In genomic region chr12:89451876-89452275, GRCh38 we compare ENCODE assay signal across 10 cellular contexts.
DNase-seq lines count a peak whose midpoint lies in the region; ATAC-seq, FAIRE-seq and TF ChIP-seq lines count a peak whose summit lies in the region.
"Had no signal": no experiment of that assay in that cellular context is flagged by ENCODE, and none has a peak within 500 bp of the region (broad histone marks: within the 10 kb centered on the region; RNA-seq: fewer than 3 reads in every experiment).

No MANE protein-coding gene starts in this region.

- ATAC-seq in Right ventricle myocardium inferior = peak; percentile 76
- ATAC-seq in aorta (ENCODE audit: low FRiP score) = peak; percentile 76

- peak; percentile 15 for TF ChIP-seq POLR2A in endothelial cell of umbilical vein (IDR thresholded peaks at IDR 0.05; ENCODE audit: low read depth, low read length)

- POLR2A ChIA-PET in endothelial cell of umbilical vein (lab: Charles Lee) (interaction anchor here (0.9 to 2.4 kb wide), 5 partner anchors 12 to 105 kb away, joined by 3 to 34 read pairs (median 9); partner anchors contain the start of gene DUSP6), PC-9 (lab: Charles Lee; ENCODE audit: unreplicated experiment) (no interaction called here)

- no peaks in the 10 kb centered on the region; the same call in 1 of the 2 replicates for H3K9me2 ChIP-seq in PC-9 (ENCODE audit: insufficient read depth)

- H3K4me2 ChIP-seq in endothelial cell of umbilical vein (ENCODE audit: insufficient read depth, low read length) (peak overlapping the region; percentile 59), PC-9 (no peak overlapping the region)

- H3K4me1 Mint-ChIP-seq in mesothelial cell of epicardium = peaks cover 41% of the 10 kb centered on the region

- H3K27me3 ChIP-seq in endothelial cell of umbilical vein (ENCODE audit: control insufficient read depth in 2 of 2, insufficient read depth in 2 of 2, low read length in 2 of 2) (no peaks in the 10 kb centered on the region), aorta (ENCODE audit: control insufficient read depth in 1 of 2, insufficient read depth in 2 of 2, low read length in 1 of 2) (no peaks in the 10 kb centered on the region), PC-9 (ENCODE audit: insufficient read depth, low read depth) (no peaks in the 10 kb centered on the region)

- H3K9me1 ChIP-seq in endothelial cell of umbilical vein (replicated peaks; ENCODE audit: control insufficient read depth, extremely low read depth, insufficient read depth, low read length) = no peaks in the 10 kb centered on the region

- BruUV-seq in endothelial cell of umbilical vein (replicated peaks; lab: Mats Ljungman, UMichigan) = no TSS peak
- no TSS peak for BruUV-seq in PC-9 (replicated peaks; lab: Mats Ljungman, UMichigan)

- peak overlapping the region; percentile 65 for H3K27ac ChIP-seq in endothelial cell of umbilical vein (ENCODE audit: insufficient read depth, low read depth, low read length)
- H3K27ac ChIP-seq in aorta (ENCODE audit: low read depth in 1 of 2, low read length in 2 of 2) = peak overlapping the region in 1 of 2 donors; percentile 73
- no peak overlapping the region for H3K27ac ChIP-seq in PC-9
- H3K27ac ChIP-seq: 22Rv1 had no signal

- peak; percentile 74 for DNase-seq in Right ventricle myocardium inferior (ENCODE audit: missing footprints)
- DNase-seq in cardiac septum (ENCODE audit: low spot score) = no peak
- DNase-seq in endothelial cell of umbilical vein (ENCODE audit: low read depth, low spot score) = peak; percentile 74
- DNase-seq in mesothelial cell of epicardium (ENCODE audit: low spot score in 2 of 2, unreplicated experiment in 2 of 2) = peak in 1 of 2 experiments; percentile 42
- peak in 1 of 2 donors; percentile 58 for DNase-seq in aorta
- DNase-seq in PC-9 = no peak
- DNase-seq in NOMO-1 (lab: John Stamatoyannopoulos, UW; ENCODE audit: unreplicated experiment in 2 of 2) = no peak
- no peak for DNase-seq in NOMO-1 treated with dmso at 0.1 percent for 144 hours (lab: John Stamatoyannopoulos, UW; ENCODE audit: unreplicated experiment)
- DNase-seq: activated T-cell treated with anti-CD3 and anti-CD28 coated beads for 4 hours had no signal

- H2AFZ ChIP-seq in endothelial cell of umbilical vein (ENCODE audit: low read depth, low read length) (peak overlapping the region; percentile 0), PC-9 (no peak overlapping the region)

- H3K4me3 Mint-ChIP-seq in mesothelial cell of epicardium = no peak overlapping the region

- peak overlapping the region; percentile 40 for H3K9ac ChIP-seq in endothelial cell of umbilical vein (replicated peaks; ENCODE audit: extremely low read depth, insufficient read depth, low read length)

- H3F3A ChIP-seq in PC-9 (ENCODE audit: insufficient read depth, low read depth) = no peaks in the 10 kb centered on the region

- dilution Hi-C loops in endothelial cell of umbilical vein (cut with MboI; ENCODE audit: extremely low pct_ligation_motif_present, low sequenced_read_pairs) = loop anchor here (25.0 kb wide), 2 partner anchors 115 to 415 kb away; no protein-coding TSS in a partner anchor

- H3K79me2 ChIP-seq in endothelial cell of umbilical vein (ENCODE audit: control insufficient read depth, insufficient read depth, low read length) = no peaks in the 10 kb centered on the region
- H3K79me2 ChIP-seq in PC-9 (ENCODE audit: low read depth) = no peaks in the 10 kb centered on the region

- peak overlapping the region; percentile 95 for H3K27ac Mint-ChIP-seq in mesothelial cell of epicardium

- H3K4me3 ChIP-seq in endothelial cell of umbilical vein (replicated peaks in 1 of 3; ENCODE audit: insufficient read depth in 1 of 3, low read depth in 1 of 3, low read length in 3 of 3) = no peak overlapping the region
- H3K4me3 ChIP-seq in aorta (ENCODE audit: low read length in 2 of 2) = no peak overlapping the region
- H3K4me3 ChIP-seq in PC-9 = no peak overlapping the region

- H3K9me3 Mint-ChIP-seq in mesothelial cell of epicardium = no peaks in the 10 kb centered on the region

- CTCF ChIA-PET in endothelial cell of umbilical vein (lab: Charles Lee) = interaction anchor here (0.5 to 5.0 kb wide), 11 partner anchors 8 to 432 kb away, joined by 3 to 34 read pairs (median 5); partner anchors contain the start of gene DUSP6
- CTCF ChIA-PET in PC-9 (lab: Charles Lee) = no interaction called here

- WGBS in aorta, 2 donors = 18 to 20% methylated on average over 9 of the region's 9 CpGs

- H3K4me1 ChIP-seq in endothelial cell of umbilical vein (ENCODE audit: control insufficient read depth, extremely low read depth, insufficient read depth, low read length) (peaks cover 53% of the 10 kb centered on the region), aorta (ENCODE audit: control insufficient read depth in 1 of 2, insufficient read depth in 2 of 2, low read length in 2 of 2) (peaks cover 4 to 5% of the 10 kb centered on the region in 2 donors), PC-9 (replicated peaks; ENCODE audit: insufficient read depth) (0 out of 2 replicates have a peak, but pooled peaks cover 9% of the 10 kb centered on the region)

- TF ChIP-seq CTCF in endothelial cell of umbilical vein (IDR thresholded peaks at IDR 0.05; ENCODE audit: extremely low read depth in 1 of 2, insufficient read depth in 1 of 2, low read depth in 1 of 2, low read length in 2 of 2) (no peak), mesothelial cell of epicardium (IDR thresholded peaks at IDR 0.05; ENCODE audit: unreplicated experiment) (no peak), PC-9 (conservative IDR thresholded peaks at IDR 0.05) (no peak)

- no peaks in the 10 kb centered on the region for H3K9me3 ChIP-seq in endothelial cell of umbilical vein (replicated peaks; ENCODE audit: control insufficient read depth, insufficient read depth, low read length)
- no peaks in the 10 kb centered on the region for H3K9me3 ChIP-seq in aorta (ENCODE audit: control insufficient read depth, low read length)
- no peaks in the 10 kb centered on the region; the same call in 1 of the 2 replicates for H3K9me3 ChIP-seq in PC-9 (ENCODE audit: insufficient read depth, low read depth)

- H3K36me3 Mint-ChIP-seq in mesothelial cell of epicardium = no peaks in the 10 kb centered on the region

- H4K20me1 ChIP-seq in endothelial cell of umbilical vein (replicated peaks; ENCODE audit: control insufficient read depth, extremely low read depth, insufficient read depth, low read length) (no peaks in the 10 kb centered on the region), PC-9 (ENCODE audit: insufficient read depth) (no peaks in the 10 kb centered on the region)

- no peaks in the 10 kb centered on the region for H3K27me3 Mint-ChIP-seq in mesothelial cell of epicardium (ENCODE audit: low read depth)

- peak; percentile 68 for FAIRE-seq in endothelial cell of umbilical vein (lab: Jason Lieb, UNC)

- intact Hi-C loops in Right ventricle myocardium inferior (cut with DNase I) (loop anchor here (2.0 to 5.0 kb wide), 2 partner anchors 60 to 99 kb away; partner anchors contain the start of gene DUSP6), cardiac septum (cut with DNase I) (loop anchor here (2.0 to 5.0 kb wide), 2 partner anchors 69 to 100 kb away; partner anchors contain the start of gene DUSP6), endothelial cell of umbilical vein (cut with micrococcal nuclease) (loop anchor here (1.0 to 2.0 kb wide), 6 partner anchors 61 to 555 kb away; partner anchors contain the start of gene DUSP6), aorta (cut with DNase I) (loop anchor here (2.0 to 5.0 kb wide), 3 partner anchors 75 to 285 kb away; partner anchors contain the start of gene DUSP6 (in 1 of the 2)), PC-9 (cut with micrococcal nuclease; ENCODE audit: unreplicated experiment) (loop anchor here (5.0 kb wide), 1 partner anchor 80 kb away; no protein-coding TSS in a partner anchor)

- no peaks in the 10 kb centered on the region for H3K36me3 ChIP-seq in endothelial cell of umbilical vein (ENCODE audit: control insufficient read depth in 2 of 2, extremely low read depth in 1 of 2, insufficient read depth in 2 of 2, low read length in 2 of 2)
- H3K36me3 ChIP-seq in aorta (ENCODE audit: control insufficient read depth in 1 of 2, insufficient read depth in 2 of 2, low read length in 1 of 2) = peaks cover 0 to 3% of the 10 kb centered on the region in 2 donors
- H3K36me3 ChIP-seq in PC-9 (ENCODE audit: low read depth) = no peaks in the 10 kb centered on the region

TF ChIP-seq in endothelial cell of umbilical vein, 7 proteins besides CTCF, POLR2A, EP300 and RAD21:
- TF ChIP-seq POLR2AphosphoS5 (IDR thresholded peaks at IDR 0.05; ENCODE audit: insufficient read depth, low read depth, low read length) (peak; percentile 52), GATA2 (IDR thresholded peaks at IDR 0.05; ENCODE audit: insufficient read depth, insufficient read length, low read depth, low read length) (peak; percentile 39), MYC (IDR thresholded peaks at IDR 0.05; ENCODE audit: low read depth, low read length) (no peak), FOS (IDR thresholded peaks at IDR 0.05; ENCODE audit: borderline replicate concordance, insufficient read depth, low read length) (no peak), JUN (IDR thresholded peaks at IDR 0.05; ENCODE audit: borderline replicate concordance, insufficient read depth, insufficient read length, low read depth) (peak; percentile 13), EZH2 (IDR thresholded peaks at IDR 0.05; ENCODE audit: borderline replicate concordance, low read depth, low read length, severe bottlenecking) (no peak)
- TF ChIP-seq, protein P1, sequence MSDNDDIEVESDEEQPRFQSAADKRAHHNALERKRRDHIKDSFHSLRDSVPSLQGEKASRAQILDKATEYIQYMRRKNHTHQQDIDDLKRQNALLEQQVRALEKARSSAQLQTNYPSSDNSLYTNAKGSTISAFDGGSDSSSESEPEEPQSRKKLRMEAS (IDR thresholded peaks at IDR 0.05; ENCODE audit: insufficient read depth, insufficient read length) = no peak

Comparison
In these comparisons a context has a peak if more than half of its experiments do, and no peak if none do; other contexts are left out.
1. DNase-seq: peak in Right ventricle myocardium inferior (single experiment) and endothelial cell of umbilical vein (single experiment); none in cardiac septum (single experiment), PC-9 (0 of 2), NOMO-1 (0 of 2) and NOMO-1 treated with dmso at 0.1 percent for 144 hours (single experiment).